ENCODE assay signal across 9 cellular contexts in the genomic region with DNA sequence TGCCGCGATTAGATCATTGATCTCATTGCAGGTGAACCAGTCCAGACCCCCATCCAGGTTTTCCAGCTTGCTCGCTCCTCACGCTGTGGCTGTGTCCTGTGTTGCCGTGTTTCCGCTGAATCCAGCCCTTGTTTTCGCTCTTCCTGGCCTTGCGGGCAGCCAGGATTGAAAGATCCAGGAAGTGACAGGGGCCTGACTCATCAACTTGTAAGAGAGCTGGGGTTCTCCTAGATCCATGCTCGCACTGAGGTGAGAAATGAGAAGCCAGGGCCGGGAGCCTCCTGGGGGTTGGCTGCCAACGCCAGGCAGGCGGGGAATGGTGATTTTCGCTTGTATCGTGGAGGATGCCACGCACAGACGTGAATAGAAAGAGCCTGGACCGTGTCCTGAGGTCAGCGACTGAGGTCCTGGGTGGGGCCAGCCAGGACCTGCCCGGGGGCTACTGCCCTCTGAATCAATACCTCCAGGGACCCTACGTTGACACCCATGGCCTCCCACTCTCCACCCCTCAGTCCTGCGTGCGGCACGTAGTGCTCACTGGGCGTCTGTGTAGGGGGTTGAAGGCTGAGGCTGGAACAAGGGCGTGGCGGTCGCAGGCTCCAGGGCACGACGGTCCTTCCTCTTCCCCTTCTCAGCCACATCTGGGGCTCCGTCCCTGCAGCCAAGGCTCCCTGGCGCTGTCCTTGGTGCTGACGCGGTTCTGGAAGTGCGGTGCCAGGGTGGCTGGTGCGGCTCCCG. TPM values are rescaled to one million over a fixed set of nuclear protein-coding genes. Genes with fewer than 3 reads are reported as not detected.
DNase-seq lines count a peak whose midpoint lies in the region; ATAC-seq and TF ChIP-seq lines count a peak whose summit lies in the region.
"Had no signal": no experiment of that assay in that cellular context is flagged by ENCODE, and none has a peak within 500 bp of the region (broad histone marks: within the 10 kb centered on the region; RNA-seq: fewer than 3 reads in every experiment).

No MANE protein-coding gene starts in this region.

- peaks cover 5% of the 10 kb centered on the region for H3K9me3 ChIP-seq in HUES48 (ENCODE audit: control insufficient read depth, insufficient read depth, low read length)
- H3K9me3 ChIP-seq in NT2/D1 (ENCODE audit: insufficient read depth, low read length), result peaks cover 30% of the 10 kb centered on the region; the same call in 1 of the 2 replicates
- H3K9me3 ChIP-seq in fibroblast of lung (ENCODE audit: control insufficient read depth, insufficient read depth, low read depth, low read length), result no peaks in the 10 kb centered on the region
- peaks cover 0 to 9% of the 10 kb centered on the region in 2 donors for H3K9me3 ChIP-seq in muscle layer of duodenum (ENCODE audit: control insufficient read depth in 1 of 2, low read length in 2 of 2)

- peak overlapping the region; percentile 43 for H3K9ac ChIP-seq in HUES48 (ENCODE audit: low read depth, low read length)
- H3K9ac ChIP-seq in NT2/D1 (ENCODE audit: insufficient read length, low read depth), result peak overlapping the region; percentile 61
- peak overlapping the region; percentile 39 for H3K9ac ChIP-seq in fibroblast of lung (ENCODE audit: insufficient read depth, low read length)
- H3K9ac ChIP-seq: KMS-11 had no signal

- H3K4me3 ChIP-seq in HUES48 (ENCODE audit: low read depth, low read length), result peak overlapping the region; percentile 76
- peak overlapping the region; percentile 49 for H3K4me3 ChIP-seq in NT2/D1 (ENCODE audit: insufficient read length, low read depth)
- H3K4me3 ChIP-seq in fibroblast of lung (replicated peaks in 1 of 4; ENCODE audit: control extremely low read depth in 1 of 4, insufficient read depth in 1 of 4, low read depth in 3 of 4, low read length in 4 of 4), result peak overlapping the region; percentile 42 to 71 (median 58)
- peak overlapping the region; percentile 53 to 58 for H3K4me3 ChIP-seq in muscle layer of duodenum (ENCODE audit: low read depth in 1 of 2, low read length in 2 of 2)

- DNase-seq in CD14-positive monocyte (ENCODE audit: low spot score) (peak; percentile 81), NT2/D1 (ENCODE audit: low read depth, low spot score) (peak; percentile 84), fibroblast of lung (ENCODE audit: low read depth in 2 of 2) (peak; percentile 99 to 100)
- DNase-seq in activated T-cell treated with anti-CD3 and anti-CD28 coated beads, Interleukin-2, amount 50 U/mL, for 48 hours, result peak; percentile 66 to 72
- DNase-seq in stimulated activated naive CD8-positive, alpha-beta T cell treated with anti-CD3 and anti-CD28 coated beads, Interleukin-15, Interleukin-2, amounts not matched to agents 100 U/mL and 50 U/mL, for 24 hours, result peak; percentile 69

- H4K20me1 ChIP-seq in fibroblast of lung (ENCODE audit: control insufficient read depth, extremely low read depth, insufficient read depth, low read length), result no peaks in the 10 kb centered on the region

- peak overlapping the region; percentile 85 to 97 (median 94) for H3K27ac Mint-ChIP-seq in CD14-positive monocyte

- H2AFZ ChIP-seq in fibroblast of lung (ENCODE audit: low read length), result peak overlapping the region; percentile 49

- peaks cover 16 to 27% (median 22%) of the 10 kb centered on the region in 7 donors for H3K9me3 Mint-ChIP-seq in CD14-positive monocyte

- no peak for TF ChIP-seq CTCF in CD14-positive monocyte (IDR thresholded peaks at IDR 0.05)
- peak in 1 of 2 donors; percentile 5 for TF ChIP-seq CTCF in fibroblast of lung (conservative IDR thresholded peaks at IDR 0.05 in 1 of 2, IDR thresholded peaks at IDR 0.05 in 1 of 2; ENCODE audit: low read depth in 1 of 2, low read length in 2 of 2)

- H3K4me2 ChIP-seq in fibroblast of lung (ENCODE audit: extremely low read depth, insufficient read depth, low read length), result peak overlapping the region; percentile 98
- H3K4me2 ChIP-seq: KMS-11 had no signal

- peaks cover 12% of the 10 kb centered on the region for H3K4me1 Mint-ChIP-seq in CD14-positive monocyte

- H3K27me3 ChIP-seq in HUES48 (ENCODE audit: control insufficient read depth, insufficient read depth, low read length) (no peaks in the 10 kb centered on the region), NT2/D1 (ENCODE audit: insufficient read depth, insufficient read length) (no peaks in the 10 kb centered on the region), fibroblast of lung (ENCODE audit: control insufficient read depth, insufficient read depth, low read length) (no peaks in the 10 kb centered on the region), muscle layer of duodenum (ENCODE audit: low read depth, low read length) (no peaks in the 10 kb centered on the region)

- H3K27me3 Mint-ChIP-seq in CD14-positive monocyte (ENCODE audit: low read depth in 3 of 3), result peaks cover 10 to 14% (median 10%) of the 10 kb centered on the region in 3 donors

- H3K79me2 ChIP-seq in fibroblast of lung (ENCODE audit: control insufficient read depth, insufficient read depth, low read length), result no peaks in the 10 kb centered on the region

- H3K36me3 Mint-ChIP-seq in CD14-positive monocyte, result peaks cover 0 to 4% of the 10 kb centered on the region in 2 donors

- H3K4me1 ChIP-seq in HUES48 (ENCODE audit: control insufficient read depth, insufficient read depth, low read length) (no peaks in the 10 kb centered on the region), NT2/D1 (ENCODE audit: insufficient read depth, insufficient read length) (no peaks in the 10 kb centered on the region), fibroblast of lung (ENCODE audit: control insufficient read depth, extremely low read depth, insufficient read depth, low read length) (peaks cover 6% of the 10 kb centered on the region), muscle layer of duodenum (ENCODE audit: control insufficient read depth in 1 of 2, insufficient read depth in 2 of 2, low read length in 2 of 2) (peaks cover 0 to 7% of the 10 kb centered on the region in 2 donors)

- peak overlapping the region; percentile 74 to 88 for H3K4me3 Mint-ChIP-seq in CD14-positive monocyte

- H3K36me3 ChIP-seq in HUES48 (ENCODE audit: control insufficient read depth, insufficient read depth, low read length) (no peaks in the 10 kb centered on the region), NT2/D1 (ENCODE audit: insufficient read depth, insufficient read length, low read length) (no peaks in the 10 kb centered on the region), fibroblast of lung (ENCODE audit: control insufficient read depth, insufficient read depth, low read length) (no peaks in the 10 kb centered on the region), muscle layer of duodenum (ENCODE audit: control insufficient read depth in 1 of 2, insufficient read depth in 2 of 2, low read length in 2 of 2) (no peaks in the 10 kb centered on the region)

- H3K27ac ChIP-seq in HUES48 (ENCODE audit: low read depth, low read length) (peak overlapping the region; percentile 91), fibroblast of lung (ENCODE audit: insufficient read depth, low read length) (peak overlapping the region; percentile 86), muscle layer of duodenum (ENCODE audit: low read length) (peak overlapping the region; percentile 51)
- H3K27ac ChIP-seq: KMS-11 had no signal

- ATAC-seq in stimulated activated naive CD8-positive, alpha-beta T cell treated with anti-CD3 and anti-CD28 coated beads, Interleukin-15, Interleukin-2, amounts not matched to agents 100 U/mL and 50 U/mL, for 24 hours, result peak; percentile 75
- no peak for ATAC-seq in HG03432 (IDR thresholded peaks at IDR 0.05; ENCODE audit: unreplicated experiment)

- intact Hi-C loops in CD14-positive monocyte (cut with micrococcal nuclease), result loop anchor here (1.0 to 5.0 kb wide), 2 partner anchors 41 to 43 kb away; partner anchors contain the start of gene PPP6R1 (in 2 of the 2)

RNA-seq across cellular contexts. Expression of gene PTPRH, which starts 7.3 kb away (rescaled TPM):
- polyA plus RNA-seq in CD14-positive monocyte (under 1 TPM in 1 of 2 donors, not detected in 1; 0.08 TPM), fibroblast of lung (2.5 and 4.4 TPM in 2 replicates)
- total RNA-seq in fibroblast of lung, result 7.7 and 19.5 TPM in 2 replicates
- polyA plus RNA-seq in fibroblast of lung (2012), result 2.9 and 5.2 TPM in 2 replicates
- 14.9 and 20.1 TPM in 2 replicates for polyA minus RNA-seq in fibroblast of lung (ENCODE audit: low replicate concordance)

RNA-seq across cellular contexts. Expression of gene TMEM86B, which starts 11.9 kb away (rescaled TPM):
- under 1 TPM; 0.16 to 0.38 TPM for polyA plus RNA-seq in CD14-positive monocyte
- 1.3 TPM in 2 replicates for total RNA-seq in fibroblast of lung
- 0.34 and 0.62 TPM in 2 replicates for polyA plus RNA-seq in fibroblast of lung
- 1.3 and 1.8 TPM in 2 replicates for polyA plus RNA-seq in fibroblast of lung (2012)
- polyA minus RNA-seq in fibroblast of lung (ENCODE audit: low replicate concordance), result 1.7 and 1.8 TPM in 2 replicates

RNA-seq across cellular contexts. Expression of gene SYT5, which starts 36.5 kb away (rescaled TPM):
- polyA plus RNA-seq in CD14-positive monocyte, result not detected
- total RNA-seq in fibroblast of lung, result 0.50 TPM in 1 of 2 replicates, not detected in the other
- 0.05 and 0.08 TPM in 2 replicates for polyA plus RNA-seq in fibroblast of lung
- polyA plus RNA-seq in fibroblast of lung (2012), result 0.22 and 0.26 TPM in 2 replicates
- not detected in 2 replicates for polyA minus RNA-seq in fibroblast of lung (ENCODE audit: low replicate concordance)

RNA-seq across cellular contexts. Expression of gene PPP6R1, which starts 42.2 kb away (rescaled TPM):
- 10 to 100 TPM; 16.9 to 22.0 TPM for polyA plus RNA-seq in CD14-positive monocyte
- 19.3 and 34.0 TPM in 2 replicates for total RNA-seq in fibroblast of lung
- polyA plus RNA-seq in fibroblast of lung, result 28.5 and 43.1 TPM in 2 replicates
- 31.9 and 51.3 TPM in 2 replicates for polyA plus RNA-seq in fibroblast of lung (2012)
- polyA minus RNA-seq in fibroblast of lung (ENCODE audit: low replicate concordance), result 114 and 154 TPM in 2 replicates

RNA-seq across cellular contexts. Expression of gene DNAAF3, which starts 50.2 kb away (rescaled TPM):
- polyA plus RNA-seq in CD14-positive monocyte, result under 1 TPM in 1 of 2 donors, not detected in 1; 0.19 TPM
- total RNA-seq in fibroblast of lung, result under 0.01 and 0.17 TPM in 2 replicates
- polyA plus RNA-seq in fibroblast of lung, result 0.16 and 0.18 TPM in 2 replicates
- polyA plus RNA-seq in fibroblast of lung (2012), result 0.33 and 0.35 TPM in 2 replicates
- polyA minus RNA-seq in fibroblast of lung (ENCODE audit: low replicate concordance), result not detected in 2 replicates
